ENCODE assay signal across 25 cellular contexts in genomic region chr10:92303096-92303495, GRCh38. TPM values are rescaled to one million over a fixed set of nuclear protein-coding genes. Genes with fewer than 3 reads are reported as not detected.
DNase-seq lines count a peak whose midpoint lies in the region; ATAC-seq and TF ChIP-seq lines count a peak whose summit lies in the region.
"Had no signal": no experiment of that assay in that cellular context is flagged by ENCODE, and none has a peak within 500 bp of the region (broad histone marks: within the 10 kb centered on the region; RNA-seq: fewer than 3 reads in every experiment).

No MANE protein-coding gene starts in this region.

- no peaks in the 10 kb centered on the region for H3K9me3 ChIP-seq in CD8-positive, alpha-beta memory T cell (ENCODE audit: low read length)
- no peaks in the 10 kb centered on the region for H3K9me3 ChIP-seq in T-helper 17 cell (ENCODE audit: control insufficient read depth, low read length, poor library complexity, severe bottlenecking)
- H3K9me3 ChIP-seq: left lung, ovary had no signal

- no peaks in the 10 kb centered on the region for H3K27me3 Mint-ChIP-seq in activated CD4-positive, alpha-beta T cell treated with anti-CD3 and anti-CD28 coated beads for 36 hours
- no peaks in the 10 kb centered on the region for H3K27me3 Mint-ChIP-seq in CD8-positive, alpha-beta memory T cell
- H3K27me3 Mint-ChIP-seq in T-helper 17 cell (no peaks in the 10 kb centered on the region), glutamatergic neuron (ENCODE audit: unreplicated experiment) (peaks cover 4% of the 10 kb centered on the region)
- H3K27me3 Mint-ChIP-seq in activated CD8-positive, alpha-beta memory T cell treated with anti-CD3 and anti-CD28 coated beads, Interleukin-2, amount 10 ng/mL, durations not matched to agents 7 days and 5 days, result no peaks in the 10 kb centered on the region
- H3K27me3 Mint-ChIP-seq: CD4-positive, CD25-positive, alpha-beta regulatory T cell; memory B cell; stimulated activated memory B cell treated with anti-CD40 and anti-IgM and Interleukin-4, amounts not matched to agents 10 μg/mL and 1 μg/mL and 100 μg/mL, for 72 hours had no signal

- no peak overlapping the region for H3K4me3 Mint-ChIP-seq in activated CD4-positive, alpha-beta T cell treated with anti-CD3 and anti-CD28 coated beads for 36 hours
- H3K4me3 Mint-ChIP-seq in CD8-positive, alpha-beta memory T cell, result no peak overlapping the region
- peak overlapping the region; percentile 49 for H3K4me3 Mint-ChIP-seq in T-helper 17 cell
- H3K4me3 Mint-ChIP-seq in glutamatergic neuron (ENCODE audit: unreplicated experiment), result no peak overlapping the region
- H3K4me3 Mint-ChIP-seq in activated CD8-positive, alpha-beta memory T cell treated with anti-CD3 and anti-CD28 coated beads, Interleukin-2, amount 10 ng/mL, durations not matched to agents 7 days and 5 days, result no peak overlapping the region
- H3K4me3 Mint-ChIP-seq: memory B cell; stimulated activated memory B cell treated with anti-CD40 and anti-IgM and Interleukin-4, amounts not matched to agents 10 μg/mL and 1 μg/mL and 100 μg/mL, for 72 hours had no signal

- H3K27ac ChIP-seq in CD8-positive, alpha-beta memory T cell (ENCODE audit: low read depth, low read length), result no peak overlapping the region
- H3K27ac ChIP-seq: left lung, ovary, SK-N-MC had no signal

- no peaks in the 10 kb centered on the region for H3K27me3 ChIP-seq in CD8-positive, alpha-beta memory T cell (ENCODE audit: insufficient read depth, low read length, poor library complexity, severe bottlenecking)
- H3K27me3 ChIP-seq: left lung, ovary had no signal

- in situ Hi-C loops in ACHN (cut with HindIII; ENCODE audit: low pct_ligation_motif_present, low pct_unique_long_range_greater_than_20kb, low sequenced_read_pairs), result no loop called here

- POLR2A ChIA-PET in activated CD4-positive, alpha-beta T cell treated with anti-CD3 and anti-CD28 coated beads for 36 hours (lab: Charles Lee), result no interaction called here
- POLR2A ChIA-PET in CD8-positive, alpha-beta memory T cell (lab: Charles Lee), result no interaction called here

- peak overlapping the region; percentile 77 for H3K27ac Mint-ChIP-seq in activated CD4-positive, alpha-beta T cell treated with anti-CD3 and anti-CD28 coated beads for 36 hours
- H3K27ac Mint-ChIP-seq in CD8-positive, alpha-beta memory T cell, result peak overlapping the region in 5 of 8 donors; percentile 0 to 18 (median 3)
- peak overlapping the region; percentile 87 for H3K27ac Mint-ChIP-seq in T-helper 17 cell
- H3K27ac Mint-ChIP-seq in glutamatergic neuron (ENCODE audit: unreplicated experiment), result peak overlapping the region; percentile 2
- H3K27ac Mint-ChIP-seq in activated CD8-positive, alpha-beta memory T cell treated with anti-CD3 and anti-CD28 coated beads, Interleukin-2, amount 10 ng/mL, durations not matched to agents 7 days and 5 days, result no peak overlapping the region

- H3K9me3 Mint-ChIP-seq in activated CD4-positive, alpha-beta T cell treated with anti-CD3 and anti-CD28 coated beads for 36 hours (ENCODE audit: low read depth), result no peaks in the 10 kb centered on the region
- H3K9me3 Mint-ChIP-seq in CD8-positive, alpha-beta memory T cell, result no peaks in the 10 kb centered on the region
- H3K9me3 Mint-ChIP-seq in glutamatergic neuron (ENCODE audit: unreplicated experiment), result peaks cover 4% of the 10 kb centered on the region
- no peaks in the 10 kb centered on the region for H3K9me3 Mint-ChIP-seq in activated CD8-positive, alpha-beta memory T cell treated with anti-CD3 and anti-CD28 coated beads, Interleukin-2, amount 10 ng/mL, durations not matched to agents 7 days and 5 days (ENCODE audit: low read depth)
- H3K9me3 Mint-ChIP-seq: CD4-positive, CD25-positive, alpha-beta regulatory T cell; memory B cell; stimulated activated memory B cell treated with anti-CD40 and anti-IgM and Interleukin-4, amounts not matched to agents 10 μg/mL and 1 μg/mL and 100 μg/mL, for 72 hours had no signal

- no peak for DNase-seq in activated CD4-positive, alpha-beta T cell treated with anti-CD3 and anti-CD28 coated beads for 36 hours
- no peak for DNase-seq in activated CD4-positive, alpha-beta T cell treated with anti-CD3 and anti-CD28 coated beads for 1 hour
- no peak for DNase-seq in CD8-positive, alpha-beta memory T cell
- DNase-seq in T-helper 17 cell (no peak), glutamatergic neuron (no peak), ACHN (no peak), H4 (ENCODE audit: low spot score) (no peak)
- DNase-seq in activated CD8-positive, alpha-beta memory T cell treated with anti-CD3 and anti-CD28 coated beads, Interleukin-2, amount 10 ng/mL, durations not matched to agents 7 days and 5 days, result no peak
- DNase-seq: 8988T; activated CD4-positive, CD25-positive, alpha-beta regulatory T cell treated with anti-CD3 and anti-CD28 coated beads, Interleukin-2, amount 50 U/mL, for 72 hours; cortex of kidney; DND-41; effector memory CD4-positive, alpha-beta T cell; erythroblast; GF-D8; KG1; NCI-H2029; NCI-H524 treated with DMSO at 0.1 percent for 48 hours; ovary; PC-3 had no signal

- peaks cover 10% of the 10 kb centered on the region for H3K4me1 ChIP-seq in CD8-positive, alpha-beta memory T cell (ENCODE audit: insufficient read depth, low read length)

- ATAC-seq in activated CD4-positive, alpha-beta T cell treated with anti-CD3 and anti-CD28 coated beads for 36 hours, result peak; percentile 67
- ATAC-seq in T-helper 17 cell, result no peak
- no peak for ATAC-seq in activated CD8-positive, alpha-beta memory T cell treated with anti-CD3 and anti-CD28 coated beads, Interleukin-2, amount 10 ng/mL, durations not matched to agents 7 days and 5 days
- ATAC-seq: left lung; PC-3; stimulated activated memory B cell treated with anti-CD40 and anti-IgM and Interleukin-4, amounts not matched to agents 10 μg/mL and 1 μg/mL and 100 μg/mL, for 72 hours had no signal

- CTCF ChIA-PET in activated CD4-positive, alpha-beta T cell treated with anti-CD3 and anti-CD28 coated beads for 36 hours (lab: Charles Lee), result interaction anchor here (1.4 to 2.7 kb wide), 3 partner anchors 9 to 215 kb away, joined by 3 to 18 read pairs (median 6); partner anchors contain the start of genes CPEB3 and MARCHF5
- CTCF ChIA-PET in CD8-positive, alpha-beta memory T cell (lab: Charles Lee), result interaction anchor here (0.6 to 2.4 kb wide), 3 partner anchors 11 to 317 kb away, joined by 4 to 10 read pairs (median 5); partner anchors contain the start of genes CPEB3 and MARCHF5
- CTCF ChIA-PET in activated CD8-positive, alpha-beta memory T cell treated with anti-CD3 and anti-CD28 coated beads, Interleukin-2, amount 10 ng/mL, durations not matched to agents 7 days and 5 days (lab: Charles Lee), result no interaction called here

- H3K4me3 ChIP-seq in CD8-positive, alpha-beta memory T cell (ENCODE audit: low read length), result no peak overlapping the region
- H3K4me3 ChIP-seq: left lung, ovary, SK-N-MC had no signal

- TF ChIP-seq CTCF in glutamatergic neuron (IDR thresholded peaks at IDR 0.05; ENCODE audit: partially characterized antibody, unreplicated experiment), result no peak

- intact Hi-C loops in activated CD4-positive, alpha-beta T cell treated with anti-CD3 and anti-CD28 coated beads for 36 hours (cut with DNase I, micrococcal nuclease), result no loop called here

- H3K36me3 ChIP-seq in CD8-positive, alpha-beta memory T cell (ENCODE audit: insufficient read depth, low read length), result no peaks in the 10 kb centered on the region
- H3K36me3 ChIP-seq: ovary had no signal

- peaks cover 14% of the 10 kb centered on the region for H3K36me3 Mint-ChIP-seq in activated CD4-positive, alpha-beta T cell treated with anti-CD3 and anti-CD28 coated beads for 36 hours (ENCODE audit: low read depth)
- peaks cover 0 to 38% (median 4%) of the 10 kb centered on the region in 3 donors for H3K36me3 Mint-ChIP-seq in CD8-positive, alpha-beta memory T cell
- H3K36me3 Mint-ChIP-seq in T-helper 17 cell (ENCODE audit: low read depth) (peaks cover 11% of the 10 kb centered on the region), glutamatergic neuron (ENCODE audit: unreplicated experiment) (no peaks in the 10 kb centered on the region)
- H3K36me3 Mint-ChIP-seq in activated CD8-positive, alpha-beta memory T cell treated with anti-CD3 and anti-CD28 coated beads, Interleukin-2, amount 10 ng/mL, durations not matched to agents 7 days and 5 days, result peaks cover 14% of the 10 kb centered on the region

- peaks cover 41% of the 10 kb centered on the region for H3K4me1 Mint-ChIP-seq in activated CD4-positive, alpha-beta T cell treated with anti-CD3 and anti-CD28 coated beads for 36 hours
- peaks cover 42 to 80% (median 67%) of the 10 kb centered on the region in 3 donors for H3K4me1 Mint-ChIP-seq in CD8-positive, alpha-beta memory T cell
- H3K4me1 Mint-ChIP-seq in T-helper 17 cell, result peaks cover 43% of the 10 kb centered on the region
- H3K4me1 Mint-ChIP-seq in glutamatergic neuron (ENCODE audit: low read depth, unreplicated experiment), result peaks cover 7% of the 10 kb centered on the region
- H3K4me1 Mint-ChIP-seq in activated CD8-positive, alpha-beta memory T cell treated with anti-CD3 and anti-CD28 coated beads, Interleukin-2, amount 10 ng/mL, durations not matched to agents 7 days and 5 days, result peaks cover 17% of the 10 kb centered on the region

RNA-seq across cellular contexts. Expression of gene MARCHF5, which starts 12.1 kb away (rescaled TPM):
- total RNA-seq in activated CD4-positive, alpha-beta T cell treated with anti-CD3 and anti-CD28 coated beads for 36 hours, result 10 to 100 TPM; 11.7 to 25.9 TPM
- 10 to 100 TPM; 30.6 to 33.0 TPM for total RNA-seq in CD8-positive, alpha-beta memory T cell
- polyA plus RNA-seq in CD8-positive, alpha-beta memory T cell, result 29.2 TPM
- total RNA-seq in T-helper 17 cell, result 10 to 100 TPM; 27.3 to 30.8 TPM
- total RNA-seq in glutamatergic neuron (ENCODE audit: unreplicated experiment), result 68.5 TPM
- 10 to 100 TPM; 21.7 to 26.4 TPM for total RNA-seq in activated CD8-positive, alpha-beta memory T cell treated with anti-CD3 and anti-CD28 coated beads, Interleukin-2, amount 10 ng/mL, durations not matched to agents 7 days and 5 days
- 13.0 and 28.7 TPM in 2 replicates for total RNA-seq in H4 (2014; rRNA removed; shearing (Covaris generic))

RNA-seq across cellular contexts. Expression of gene CPEB3, which starts 12.2 kb away (rescaled TPM):
- total RNA-seq in activated CD4-positive, alpha-beta T cell treated with anti-CD3 and anti-CD28 coated beads for 36 hours, result 1 to 10 TPM; 1.4 to 1.8 TPM
- total RNA-seq in CD8-positive, alpha-beta memory T cell, result 1 to 10 TPM; 2.1 TPM
- polyA plus RNA-seq in CD8-positive, alpha-beta memory T cell, result 1.6 TPM
- total RNA-seq in T-helper 17 cell, result 1 to 10 TPM; 3.2 to 3.7 TPM
- 8.0 TPM for total RNA-seq in glutamatergic neuron (ENCODE audit: unreplicated experiment)
- total RNA-seq in activated CD8-positive, alpha-beta memory T cell treated with anti-CD3 and anti-CD28 coated beads, Interleukin-2, amount 10 ng/mL, durations not matched to agents 7 days and 5 days, result 1 to 10 TPM; 3.8 to 4.3 TPM
- total RNA-seq in H4 (2014; rRNA removed; shearing (Covaris generic)), result 0.16 and 0.56 TPM in 2 replicates
